22 cellular contexts compared by ENCODE assay signal in the genomic region with DNA sequence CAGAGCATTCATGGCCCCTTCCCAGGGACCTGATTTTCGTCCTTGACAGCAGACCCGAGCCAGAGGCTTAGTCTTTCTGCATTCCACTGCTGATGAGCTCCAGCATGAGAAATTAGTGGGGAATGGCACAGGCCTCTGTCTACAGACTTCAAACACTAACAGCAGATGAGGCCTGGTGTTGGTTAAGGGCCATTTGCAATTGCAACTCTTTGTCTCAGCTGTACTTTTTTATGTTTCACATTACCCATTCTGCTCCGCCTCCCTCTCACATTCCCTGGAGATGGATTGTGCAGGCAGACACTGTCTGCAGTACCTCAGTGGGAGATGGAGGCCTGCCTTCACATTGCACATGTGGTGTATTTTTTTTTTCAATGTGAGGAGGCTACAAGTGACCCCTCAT.
"Had no signal": no experiment of that assay in that cellular context is flagged by ENCODE, and none has a peak within 500 bp of the region (broad histone marks: within the 10 kb centered on the region; RNA-seq: fewer than 3 reads in every experiment).

No MANE protein-coding gene starts in this region.

- H3K4me1 ChIP-seq: gastroesophageal sphincter, left ventricle myocardium inferior, right atrium auricular region, sigmoid colon, suprapubic skin, thyroid gland, upper lobe of left lung, uterus had no signal

- H3K36me3 Mint-ChIP-seq: natural killer cell; stimulated activated effector memory CD8-positive, alpha-beta T cell treated with anti-CD3 and anti-CD28 coated beads, Interleukin-12 subunit alpha, Interleukin-12 subunit beta, amount 100 ng/mL, for 72 hours had no signal

- H3K9me3 ChIP-seq: gastroesophageal sphincter, mucosa of descending colon, ovary, sigmoid colon, suprapubic skin, thyroid gland, upper lobe of left lung, uterus had no signal

- H3K9me3 Mint-ChIP-seq: natural killer cell; neural crest cell; stimulated activated effector memory CD8-positive, alpha-beta T cell treated with anti-CD3 and anti-CD28 coated beads, Interleukin-12 subunit alpha, Interleukin-12 subunit beta, amount 100 ng/mL, for 72 hours had no signal

- H3K4me3 Mint-ChIP-seq: natural killer cell; neural crest cell; stimulated activated effector memory CD8-positive, alpha-beta T cell treated with anti-CD3 and anti-CD28 coated beads, Interleukin-12 subunit alpha, Interleukin-12 subunit beta, amount 100 ng/mL, for 72 hours had no signal

- H3K27ac Mint-ChIP-seq: natural killer cell; stimulated activated effector memory CD8-positive, alpha-beta T cell treated with anti-CD3 and anti-CD28 coated beads, Interleukin-12 subunit alpha, Interleukin-12 subunit beta, amount 100 ng/mL, for 72 hours had no signal

- H3K27ac ChIP-seq: coronary artery, gastroesophageal sphincter, left ventricle myocardium inferior, ovary, right atrium auricular region, sigmoid colon, suprapubic skin, thyroid gland, upper lobe of left lung, uterus had no signal

- H3K4me1 Mint-ChIP-seq: natural killer cell; stimulated activated effector memory CD8-positive, alpha-beta T cell treated with anti-CD3 and anti-CD28 coated beads, Interleukin-12 subunit alpha, Interleukin-12 subunit beta, amount 100 ng/mL, for 72 hours had no signal

- ATAC-seq: gastroesophageal sphincter; mucosa of descending colon; natural killer cell; stimulated activated effector memory CD8-positive, alpha-beta T cell treated with anti-CD3 and anti-CD28 coated beads, Interleukin-12 subunit alpha, Interleukin-12 subunit beta, amount 100 ng/mL, for 72 hours; stimulated activated naive CD8-positive, alpha-beta T cell treated with anti-CD3 and anti-CD28 coated beads, Interleukin-15, Interleukin-2, amounts not matched to agents 100 U/mL and 50 U/mL, for 24 hours had no signal

- H3K36me3 ChIP-seq: gastroesophageal sphincter, left ventricle myocardium inferior, ovary, right atrium auricular region, sigmoid colon, suprapubic skin, thyroid gland, upper lobe of left lung, uterus had no signal

- H3K27me3 ChIP-seq: gastroesophageal sphincter, ovary, right atrium auricular region, sigmoid colon, suprapubic skin, thyroid gland, upper lobe of left lung, uterus had no signal

- DNase-seq: effector CD4-positive, alpha-beta T cell; glutamatergic neuron; left ventricle myocardium inferior; mesenchymal stem cell; mucosa of descending colon; natural killer cell; ovary; sigmoid colon; small intestine; stimulated activated CD4-positive, alpha-beta T cell treated with anti-CD3 and anti-CD28 coated beads, Interleukin-2, amount 100 ng/mL, for 48 hours; stimulated activated CD8-positive, alpha-beta memory T cell treated with anti-CD3 and anti-CD28 coated beads, Interleukin-4, amount 100 ng/mL, for 48 hours; stimulated activated naive CD8-positive, alpha-beta T cell treated with anti-CD3 and anti-CD28 coated beads, Interleukin-15, Interleukin-2, amounts not matched to agents 100 U/mL and 50 U/mL, for 24 hours; thyroid gland; upper lobe of left lung; uterus had no signal

- H3K4me3 ChIP-seq: coronary artery, gastroesophageal sphincter, left ventricle myocardium inferior, lung, mucosa of descending colon, ovary, right atrium auricular region, sigmoid colon, suprapubic skin, thyroid gland, upper lobe of left lung, uterus had no signal
